ENCODE assay signal across 1 cellular context in genomic region chr20:62142252-62143117, GRCh38.
TF ChIP-seq lines count a peak whose summit lies in the region.

No MANE protein-coding gene starts in this region.

TF ChIP-seq in endothelial cell of umbilical vein, 7 proteins besides CTCF, POLR2A, EP300 and RAD21 (continued from another document):
- no peak for TF ChIP-seq JUN (IDR thresholded peaks at IDR 0.05; ENCODE audit: borderline replicate concordance, insufficient read depth, insufficient read length, low read depth)
- no peak for TF ChIP-seq FOS (IDR thresholded peaks at IDR 0.05; ENCODE audit: borderline replicate concordance, insufficient read depth, low read length)
